9 cellular contexts compared by ENCODE assay signal in genomic region chr5:37840036-37840909, GRCh38. TPM values are rescaled to one million over a fixed set of nuclear protein-coding genes. Genes with fewer than 3 reads are reported as not detected.
A peak's percentile ranks its signal among the peaks of the same experiment; 100 is the strongest.
DNase-seq lines count a peak whose midpoint lies in the region; ATAC-seq and TF ChIP-seq lines count a peak whose summit lies in the region.
"Had no signal": no experiment of that assay in that cellular context is flagged by ENCODE, and none has a peak within 500 bp of the region (broad histone marks: within the 10 kb centered on the region; RNA-seq: fewer than 3 reads in every experiment).

GDNF (minus strand) TSS chr5:37840041; CDS start chr5:37834796, 5,245 bp downstream.

- no peaks in the 10 kb centered on the region for H3K36me3 Mint-ChIP-seq in T-helper 17 cell (ENCODE audit: low read depth)

- H3K36me3 ChIP-seq in ovary: no peaks in the 10 kb centered on the region

- peak within 1 kb of the TSS; percentile 39 for H3K4me3 ChIP-seq in ovary

- intact Hi-C loops in ovary (cut with DNase I): no loop called here

- peak; percentile 73 for TF ChIP-seq CTCF in 22Rv1 (IDR thresholded peaks at IDR 0.05)
- TF ChIP-seq CTCF in GM10248 (IDR thresholded peaks at IDR 0.05; ENCODE audit: control extremely low read depth, extremely low read depth, low read depth, missing control alignments): no peak
- no peak for TF ChIP-seq CTCF in ovary (IDR thresholded peaks at IDR 0.05)

- 2 to 3% (median 3%) methylated on average over 38 to 72 of the region's 72 CpGs for WGBS in ovary, 3 donors

- H3K4me1 Mint-ChIP-seq in T-helper 17 cell: peaks cover 10% of the 10 kb centered on the region

- no peak for TF ChIP-seq EP300 in ovary (IDR thresholded peaks at IDR 0.05)

- H3K9me3 ChIP-seq in T-helper 17 cell (ENCODE audit: control insufficient read depth, low read length, poor library complexity, severe bottlenecking) (no peaks in the 10 kb centered on the region), ovary (no peaks in the 10 kb centered on the region)

- H3K4me1 ChIP-seq in ovary (ENCODE audit: insufficient read depth): no peaks in the 10 kb centered on the region

- H3K27ac ChIP-seq in 22Rv1: peak within 1 kb of the TSS; percentile 58
- H3K27ac ChIP-seq in ovary: peak within 1 kb of the TSS; percentile 62 to 74

- CTCF ChIA-PET in GM10248 (lab: Yijun Ruan, JAX): interaction anchor here (1.5 to 2.0 kb wide), 3 partner anchors 10 to 353 kb away, joined by 3 to 17 read pairs (median 14); no protein-coding TSS in a partner anchor

- POLR2A ChIA-PET in GM10248 (lab: Yijun Ruan, JAX): no interaction called here

- H3K27me3 Mint-ChIP-seq in T-helper 17 cell: peaks cover 72% of the 10 kb centered on the region

- no peak within 1 kb of the TSS for H3K27ac Mint-ChIP-seq in T-helper 17 cell

- DNase-seq in GM10248 (ENCODE audit: extremely low spot score): peak; percentile 29
- no peak for DNase-seq in T-helper 17 cell
- DNase-seq in globus pallidus (ENCODE audit: low spot score): peak; percentile 51
- peak; percentile 47 to 66 (median 63) for DNase-seq in ovary
- DNase-seq in stimulated activated CD8-positive, alpha-beta memory T cell treated with anti-CD3 and anti-CD28 coated beads, Interleukin-4, amount 100 ng/mL, for 48 hours: no peak
- no peak for DNase-seq in SKM-1 treated with dmso at 0.1 percent for 144 hours (lab: John Stamatoyannopoulos, UW; ENCODE audit: unreplicated experiment)
- DNase-seq in NK-92 treated with Interleukin-12 subunit alpha and Interleukin-12 subunit beta, amount 100 ng/mL, for 24 hours (lab: John Stamatoyannopoulos, UW): no peak

- peak within 1 kb of the TSS; percentile 49 for H3K4me3 Mint-ChIP-seq in T-helper 17 cell

- no peaks in the 10 kb centered on the region for H3K27me3 ChIP-seq in ovary

- TF ChIP-seq POLR2A in ovary (IDR thresholded peaks at IDR 0.05): no peak

- no peak for ATAC-seq in T-helper 17 cell
- ATAC-seq: HCT116 had no signal

RNA-seq across cellular contexts. Expression of gene GDNF, which starts in this region (rescaled TPM):
- total RNA-seq in T-helper 17 cell: not detected
- total RNA-seq in ovary: 1 to 10 TPM in 5 of 7 donors, under 1 TPM in 2; 0.23 to 6.3 (median 2.7) TPM
- 1 to 10 TPM; 3.6 to 3.7 TPM for polyA plus RNA-seq in ovary

Comparison
In these comparisons a context has a peak if more than half of its experiments do, and no peak if none do; other contexts are left out.
1. DNase-seq: peak in GM10248 (single experiment), globus pallidus (single experiment) and ovary (5 of 5); none in T-helper 17 cell (0 of 3), stimulated activated CD8-positive, alpha-beta memory T cell treated with anti-CD3 and anti-CD28 coated beads, Interleukin-4, amount 100 ng/mL, for 48 hours (single experiment), SKM-1 treated with dmso at 0.1 percent for 144 hours (single experiment) and NK-92 treated with Interleukin-12 subunit alpha and Interleukin-12 subunit beta, amount 100 ng/mL, for 24 hours (single experiment).